8 cellular contexts compared by ENCODE assay signal in genomic region chr16:68644303-68644702, GRCh38. TPM values are rescaled to one million over a fixed set of nuclear protein-coding genes. Genes with fewer than 3 reads are reported as not detected.
DNase-seq lines count a peak whose midpoint lies in the region; ATAC-seq and TF ChIP-seq lines count a peak whose summit lies in the region.

No MANE protein-coding gene starts in this region.

- H3K27me3 Mint-ChIP-seq in CD4-positive, alpha-beta T cell, result peaks cover 74% of the 10 kb centered on the region
- H3K27me3 Mint-ChIP-seq in nephron progenitor cell (ENCODE audit: low read depth, poor library complexity), result peaks cover 37% of the 10 kb centered on the region

- no peak for ATAC-seq in CD4-positive, alpha-beta T cell (ENCODE audit: poor library complexity)
- no peak for ATAC-seq in HG03135 (IDR thresholded peaks at IDR 0.05; ENCODE audit: unreplicated experiment)

- H3K9me3 ChIP-seq in CD4-positive, alpha-beta T cell (ENCODE audit: control insufficient read depth, low read length), result no peaks in the 10 kb centered on the region
- H3K9me3 ChIP-seq in HUES48 (ENCODE audit: control insufficient read depth, insufficient read depth, low read length), result no peaks in the 10 kb centered on the region

- H3K27ac Mint-ChIP-seq in CD4-positive, alpha-beta T cell, result no peak overlapping the region
- no peak overlapping the region for H3K27ac Mint-ChIP-seq in nephron progenitor cell

- TF ChIP-seq CTCF in CD4-positive, alpha-beta T cell (IDR thresholded peaks at IDR 0.05), result no peak
- TF ChIP-seq CTCF in nephron progenitor cell (IDR thresholded peaks at IDR 0.05), result no peak

- H3K36me3 Mint-ChIP-seq in CD4-positive, alpha-beta T cell (ENCODE audit: low read depth), result no peaks in the 10 kb centered on the region
- H3K36me3 Mint-ChIP-seq in nephron progenitor cell (ENCODE audit: low read depth), result no peaks in the 10 kb centered on the region

- H3K27ac ChIP-seq in CD4-positive, alpha-beta T cell (ENCODE audit: low read depth, low read length), result no peak overlapping the region
- no peak overlapping the region for H3K27ac ChIP-seq in HUES48 (ENCODE audit: low read depth, low read length)

- H3K4me3 Mint-ChIP-seq in CD4-positive, alpha-beta T cell, result peak overlapping the region; percentile 34
- H3K4me3 Mint-ChIP-seq in nephron progenitor cell, result peak overlapping the region; percentile 86

- H3K9ac ChIP-seq in HUES48 (ENCODE audit: low read depth, low read length), result peak overlapping the region; percentile 65

- peaks cover 7% of the 10 kb centered on the region; the same call in 1 of the 2 replicates for H3K36me3 ChIP-seq in HUES48 (ENCODE audit: control insufficient read depth, insufficient read depth, low read length)

- CTCF ChIA-PET in CD4-positive, alpha-beta T cell (lab: Charles Lee), result interaction anchor here (0.7 kb wide), 1 partner anchor 32 kb away, joined by 3 read pairs; no protein-coding TSS in a partner anchor

- no peaks in the 10 kb centered on the region for H3K9me3 Mint-ChIP-seq in CD4-positive, alpha-beta T cell
- no peaks in the 10 kb centered on the region for H3K9me3 Mint-ChIP-seq in nephron progenitor cell

- H3K4me1 Mint-ChIP-seq in CD4-positive, alpha-beta T cell (ENCODE audit: low read depth), result peaks cover 20% of the 10 kb centered on the region
- peaks cover 46% of the 10 kb centered on the region for H3K4me1 Mint-ChIP-seq in nephron progenitor cell

- POLR2A ChIA-PET in CD4-positive, alpha-beta T cell (lab: Charles Lee), result no interaction called here

- H3K4me1 ChIP-seq in HUES48 (ENCODE audit: control insufficient read depth, insufficient read depth, low read length), result peaks cover 26% of the 10 kb centered on the region

- intact Hi-C loops in CD4-positive, alpha-beta T cell (cut with DNase I, micrococcal nuclease), result no loop called here

- peak overlapping the region; percentile 84 for H3K4me3 ChIP-seq in HUES48 (ENCODE audit: low read depth, low read length)

- H3K27me3 ChIP-seq in CD4-positive, alpha-beta T cell (ENCODE audit: control insufficient read depth, insufficient read depth, low read length), result peaks cover 74% of the 10 kb centered on the region
- peaks cover 15% of the 10 kb centered on the region for H3K27me3 ChIP-seq in HUES48 (ENCODE audit: control insufficient read depth, insufficient read depth, low read length)

- no peak for DNase-seq in CD4-positive, alpha-beta T cell
- DNase-seq in ecto neural progenitor cell (ENCODE audit: low spot score) (peak; percentile 57), nephron progenitor cell (peak; percentile 20), NCI-H2081 treated with DMSO at 0.1 percent for 48 hours (lab: John Stamatoyannopoulos, UW) (no peak), SK-N-DZ (ENCODE audit: low spot score) (no peak), EL (no peak)

RNA-seq across cellular contexts. Expression of gene CDH3, which starts 0.8 kb away (rescaled TPM):
- total RNA-seq in CD4-positive, alpha-beta T cell, result under 1 TPM; 0.22 to 0.74 TPM
- 0.13 and 0.31 TPM in 2 replicates for polyA plus RNA-seq in SK-N-DZ (2014; cell fraction: cytosol; rRNA removed)
- polyA plus RNA-seq in SK-N-DZ (2014; cell fraction: nucleus; rRNA removed), result 0.06 and 0.20 TPM in 2 replicates

Comparison
In these comparisons a context has a peak if more than half of its experiments do, and no peak if none do; other contexts are left out.
1. DNase-seq: peak in ecto neural progenitor cell (single experiment) and nephron progenitor cell (single experiment); none in CD4-positive, alpha-beta T cell (0 of 10), NCI-H2081 treated with DMSO at 0.1 percent for 48 hours (single experiment), SK-N-DZ (single experiment) and EL (single experiment).